Comparison of ENCODE assay signal across 8 cellular contexts in the genomic region with DNA sequence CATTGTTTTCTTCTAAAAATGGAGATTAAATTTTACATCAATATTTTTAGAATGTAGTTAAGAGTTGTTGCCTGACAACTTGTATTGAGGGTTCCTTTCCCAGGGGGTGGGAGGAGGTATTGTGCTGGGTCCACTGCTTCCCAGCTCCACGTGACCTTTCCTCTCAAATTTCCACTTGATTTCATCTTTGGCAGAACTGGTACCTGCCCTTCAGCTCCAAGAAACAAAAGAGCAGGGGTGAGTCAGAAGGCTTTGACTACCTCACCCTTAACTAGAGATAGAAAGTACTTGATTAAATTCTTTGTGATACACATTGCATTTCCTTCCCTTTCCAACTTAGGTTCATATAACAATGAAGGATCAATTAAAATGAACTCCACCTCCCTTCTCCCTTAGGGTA. TPM values are rescaled to one million over a fixed set of nuclear protein-coding genes. Genes with fewer than 3 reads are reported as not detected.
DNase-seq lines count a peak whose midpoint lies in the region; ATAC-seq and TF ChIP-seq lines count a peak whose summit lies in the region.

No MANE protein-coding gene starts in this region.

- DNase-seq in AG10803 (ENCODE audit: low read depth) (no peak), NCI-H1092 (lab: John Stamatoyannopoulos, UW) (peak; percentile 13), coronary artery (ENCODE audit: low spot score) (no peak), mucosa of gallbladder (ENCODE audit: low spot score) (peak; percentile 43), posterior cingulate gyrus (no peak), NAMALWA (ENCODE audit: low spot score) (no peak)
- no peak for DNase-seq in activated CD4-positive, alpha-beta T cell treated with anti-CD3 and anti-CD28 coated beads, Interleukin-2, amount 50 U/mL, for 48 hours

- peak overlapping the region; percentile 75 for H3K4me3 ChIP-seq in AG10803 (ENCODE audit: low read length)
- H3K4me3 ChIP-seq in coronary artery = peak overlapping the region; percentile 82

- peak overlapping the region; percentile 85 to 91 for H3K27ac ChIP-seq in coronary artery

- intact Hi-C loops in posterior cingulate gyrus (cut with DNase I) = loop anchor here (5.0 kb wide), 2 partner anchors 33 to 72 kb away; no protein-coding TSS in a partner anchor

- ATAC-seq in GM21737 (IDR thresholded peaks at IDR 0.05; ENCODE audit: unreplicated experiment) = no peak

- no peak for TF ChIP-seq CTCF in AG10803 (conservative IDR thresholded peaks at IDR 0.05; ENCODE audit: low read length)
- TF ChIP-seq CTCF in coronary artery (IDR thresholded peaks at IDR 0.05) = no peak

RNA-seq across cellular contexts. Expression of a gene that starts 19.7 kb away (rescaled TPM):
- 146 TPM for total RNA-seq in mucosa of gallbladder

Comparison
In these comparisons a context has a peak if more than half of its experiments do, and no peak if none do; other contexts are left out.
1. DNase-seq: peak in NCI-H1092 (single experiment) and mucosa of gallbladder (single experiment); none in AG10803 (single experiment), coronary artery (single experiment), activated CD4-positive, alpha-beta T cell treated with anti-CD3 and anti-CD28 coated beads, Interleukin-2, amount 50 U/mL, for 48 hours (0 of 2), posterior cingulate gyrus (0 of 10) and NAMALWA (single experiment).